ENCODE assay signal across 34 cellular contexts in the genomic region with DNA sequence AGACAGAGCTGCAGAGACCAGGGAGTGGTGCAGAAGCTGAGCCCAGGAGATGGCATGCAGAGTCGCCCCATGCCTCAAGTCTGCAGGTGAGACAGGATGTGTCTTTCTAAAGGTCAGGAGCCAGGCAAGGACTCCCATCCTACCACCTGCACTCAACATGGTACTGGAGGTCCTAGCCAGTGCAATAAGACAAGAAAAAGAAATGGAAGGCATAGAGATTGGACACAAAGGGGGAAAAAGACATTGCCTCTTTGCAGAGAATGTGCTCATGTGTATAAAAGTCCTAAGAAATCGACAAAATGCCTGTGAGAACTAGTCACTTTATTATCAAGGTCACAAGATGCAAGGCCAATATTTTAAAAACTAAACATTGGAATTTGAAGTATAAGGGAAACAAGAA. TPM values are rescaled to one million over a fixed set of nuclear protein-coding genes. Genes with fewer than 3 reads are reported as not detected.
"Had no signal": no experiment of that assay in that cellular context is flagged by ENCODE, and none has a peak within 500 bp of the region (broad histone marks: within the 10 kb centered on the region; RNA-seq: fewer than 3 reads in every experiment).

No MANE protein-coding gene starts in this region.

- H3K4me3 Mint-ChIP-seq: activated CD8-positive, alpha-beta T cell treated with anti-CD3 and anti-CD28 coated beads for 36 hours; activated naive CD8-positive, alpha-beta T cell; activated naive CD8-positive, alpha-beta T cell treated with anti-CD3 and anti-CD28 coated beads, Interleukin-2, amount 50 U/mL, for 24 hours; brain; T-helper 1 cell treated with Interleukin-12 subunit alpha and Interleukin-12 subunit beta and Interleukin-4 antibody, amounts not matched to agents 30 μg/mL and 1 μg/mL, for 36 hours; T-helper 2 cell treated with Interferon-gamma antibody and Interleukin-4, amounts not matched to agents 5 μg/mL and 100 μg/mL, for 36 hours had no signal

- H3K9me3 ChIP-seq: MG63, Peyer's patch, SK-N-SH had no signal

- H3K27me3 Mint-ChIP-seq: activated CD8-positive, alpha-beta T cell treated with anti-CD3 and anti-CD28 coated beads for 36 hours; activated naive CD8-positive, alpha-beta T cell; activated naive CD8-positive, alpha-beta T cell treated with anti-CD3 and anti-CD28 coated beads, Interleukin-2, amount 50 U/mL, for 24 hours had no signal

- FAIRE-seq: bronchial epithelial cell had no signal

- H3K27ac ChIP-seq: Peyer's patch, SJSA1, VCaP had no signal

- H3K9ac ChIP-seq: SK-N-SH had no signal

- H3K4me1 Mint-ChIP-seq: brain had no signal

- H3K36me3 ChIP-seq: MG63, Peyer's patch, SJSA1 had no signal

- H3K4me3 ChIP-seq: MG63, Peyer's patch, SJSA1 had no signal

- H3K4me2 ChIP-seq: SK-N-SH had no signal

- H3K36me3 Mint-ChIP-seq: brain had no signal

- DNase-seq: activated CD4-positive, alpha-beta T cell treated with anti-CD3 and anti-CD28 coated beads for 1 hour; activated CD4-positive, alpha-beta T cell treated with anti-CD3 and anti-CD28 coated beads for 48 hours; activated CD4-positive, CD25-positive, alpha-beta regulatory T cell; activated CD8-positive, alpha-beta T cell treated with anti-CD3 and anti-CD28 coated beads for 36 hours; activated effector memory CD4-positive, alpha-beta T cell treated with anti-CD3 and anti-CD28 coated beads, Interleukin-2, amount 50 U/mL, for 16 hours; activated naive CD4-positive, alpha-beta T cell treated with Interleukin-2 at 50 U/mL for 16 hours; activated naive CD8-positive, alpha-beta T cell treated with anti-CD3 and anti-CD28 coated beads, Interleukin-2, amount 50 U/mL, for 24 hours; activated T-cell treated with anti-CD3 and anti-CD28 coated beads, Interleukin-2, amount 50 U/mL, for 1 hour; anterior cingulate cortex; caudate nucleus; Karpas-422; KBM-7; MG63; NCI-H1048; NCI-H1105 treated with DMSO at 0.1 percent for 48 hours; NCI-H1436; NCI-H1694; NCI-H1930; NCI-H2081 treated with DMSO at 0.1 percent for 48 hours; NCI-H226; NCI-H446 treated with DMSO at 0.1 percent for 48 hours; NCI-H524; PC-3; Peyer's patch; RPMI8226; SHP77 treated with DMSO at 0.1 percent for 48 hours; SK-N-SH had no signal

- ATAC-seq: activated CD8-positive, alpha-beta T cell treated with anti-CD3 and anti-CD28 coated beads for 36 hours; activated naive CD8-positive, alpha-beta T cell treated with anti-CD3 and anti-CD28 coated beads, Interleukin-2, amount 50 U/mL, for 24 hours; PC-3 had no signal

- H3K27ac Mint-ChIP-seq: activated CD8-positive, alpha-beta T cell treated with anti-CD3 and anti-CD28 coated beads for 36 hours; activated naive CD8-positive, alpha-beta T cell; activated naive CD8-positive, alpha-beta T cell treated with anti-CD3 and anti-CD28 coated beads, Interleukin-2, amount 50 U/mL, for 24 hours; brain; T-helper 1 cell treated with Interleukin-12 subunit alpha and Interleukin-12 subunit beta and Interleukin-4 antibody, amounts not matched to agents 30 μg/mL and 1 μg/mL, for 36 hours; T-helper 2 cell treated with Interferon-gamma antibody and Interleukin-4, amounts not matched to agents 5 μg/mL and 100 μg/mL, for 36 hours had no signal

- H3K27me3 ChIP-seq: MG63, Peyer's patch had no signal

RNA-seq across cellular contexts. Expression of gene HES5, which starts 43.2 kb away (rescaled TPM):
- total RNA-seq: activated CD8-positive, alpha-beta T cell treated with anti-CD3 and anti-CD28 coated beads for 36 hours; SJSA1 had no signal

RNA-seq across cellular contexts. Expression of gene MMEL1, which starts 59.6 kb away (rescaled TPM):
- total RNA-seq: bronchial epithelial cell, PC-3, SJSA1 had no signal
